26 cellular contexts compared by ENCODE assay signal in the genomic region with DNA sequence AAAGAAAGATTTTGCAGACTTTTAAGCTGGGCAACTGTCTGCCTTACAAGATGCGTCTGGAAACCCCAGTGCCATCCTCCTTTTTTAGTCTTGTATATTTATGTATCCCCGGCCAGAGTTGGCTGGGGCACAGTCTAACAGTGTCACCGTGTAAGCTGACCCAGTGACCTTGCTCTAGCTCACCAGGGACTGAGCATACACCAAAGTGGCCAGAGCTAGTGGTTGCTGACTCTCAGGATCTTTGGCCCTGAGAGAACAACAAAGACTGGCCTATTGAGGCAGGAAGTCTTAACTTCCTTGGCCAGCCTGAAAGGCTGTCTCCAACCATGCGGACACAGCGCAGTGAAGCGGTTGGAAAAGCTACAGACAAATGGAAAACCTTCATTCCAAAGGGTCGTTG.
DNase-seq lines count a peak whose midpoint lies in the region; ATAC-seq and TF ChIP-seq lines count a peak whose summit lies in the region.
"Had no signal": no experiment of that assay in that cellular context is flagged by ENCODE, and none has a peak within 500 bp of the region (broad histone marks: within the 10 kb centered on the region; RNA-seq: fewer than 3 reads in every experiment).

No MANE protein-coding gene starts in this region.

- H3K27ac ChIP-seq in adrenal gland, result peak overlapping the region in 1 of 5 donors; percentile 20
- H3K27ac ChIP-seq: BLaER1, parathyroid adenoma, transverse colon had no signal

- no peak for TF ChIP-seq CTCF in adrenal gland (IDR thresholded peaks at IDR 0.05)

- no peak for ATAC-seq in natural killer cell treated with Interleukin-12 subunit alpha and Interleukin-12 subunit beta and Interleukin-15 and Interleukin-18, amount 100 ng/mL, for 72 hours
- ATAC-seq: activated CD8-positive, alpha-beta T cell treated with anti-CD3 and anti-CD28 coated beads for 36 hours; GM12878; stimulated activated effector memory CD8-positive, alpha-beta T cell treated with anti-CD3 and anti-CD28 coated beads, Interleukin-12 subunit alpha, Interleukin-12 subunit beta, amount 100 ng/mL, for 72 hours had no signal

- TF ChIP-seq POLR2A in adrenal gland (IDR thresholded peaks at IDR 0.05), result no peak

- H3K36me3 Mint-ChIP-seq in natural killer cell treated with Interleukin-12 subunit alpha and Interleukin-12 subunit beta and Interleukin-15 and Interleukin-18, amount 100 ng/mL, for 72 hours, result no peaks in the 10 kb centered on the region
- H3K36me3 Mint-ChIP-seq: stimulated activated effector memory CD8-positive, alpha-beta T cell treated with anti-CD3 and anti-CD28 coated beads, Interleukin-12 subunit alpha, Interleukin-12 subunit beta, amount 100 ng/mL, for 72 hours had no signal

- intact Hi-C loops in adrenal gland (cut with DNase I), result no loop called here

- H3K9me3 Mint-ChIP-seq in natural killer cell treated with Interleukin-12 subunit alpha and Interleukin-12 subunit beta and Interleukin-15 and Interleukin-18, amount 100 ng/mL, for 72 hours, result no peaks in the 10 kb centered on the region
- H3K9me3 Mint-ChIP-seq: activated naive CD4-positive, alpha-beta T cell treated with anti-CD3 and anti-CD28 coated beads for 36 hours; H9; stimulated activated effector memory CD8-positive, alpha-beta T cell treated with anti-CD3 and anti-CD28 coated beads, Interleukin-12 subunit alpha, Interleukin-12 subunit beta, amount 100 ng/mL, for 72 hours; T-helper 2 cell treated with Interferon-gamma antibody and Interleukin-4, amounts not matched to agents 5 μg/mL and 100 μg/mL, for 36 hours had no signal

- peaks cover 0 to 4% of the 10 kb centered on the region in 2 donors for H3K4me1 ChIP-seq in adrenal gland (replicated peaks in 1 of 2)
- H3K4me1 ChIP-seq: BLaER1, parathyroid adenoma had no signal

- H3K4me3 ChIP-seq in adrenal gland, result no peak overlapping the region
- H3K4me3 ChIP-seq: BLaER1, GM12878, transverse colon had no signal

- H3K4me3 Mint-ChIP-seq in natural killer cell treated with Interleukin-12 subunit alpha and Interleukin-12 subunit beta and Interleukin-15 and Interleukin-18, amount 100 ng/mL, for 72 hours, result no peak overlapping the region
- H3K4me3 Mint-ChIP-seq: activated CD8-positive, alpha-beta T cell treated with anti-CD3 and anti-CD28 coated beads for 36 hours; activated naive CD4-positive, alpha-beta T cell treated with anti-CD3 and anti-CD28 coated beads for 36 hours; H9; stimulated activated effector memory CD8-positive, alpha-beta T cell treated with anti-CD3 and anti-CD28 coated beads, Interleukin-12 subunit alpha, Interleukin-12 subunit beta, amount 100 ng/mL, for 72 hours; T-helper 2 cell treated with Interferon-gamma antibody and Interleukin-4, amounts not matched to agents 5 μg/mL and 100 μg/mL, for 36 hours had no signal

- DNase-seq in HuH-7.5 (ENCODE audit: low spot score), result peak; percentile 25
- peak in 5 of 7 donors; percentile 8 to 52 (median 16) for DNase-seq in adrenal gland
- peak; percentile 44 for DNase-seq in left kidney (ENCODE audit: low read depth, low spot score)
- DNase-seq in pons (ENCODE audit: low spot score), result peak; percentile 8
- DNase-seq in SKM-1 treated with dmso at 0.1 percent for 144 hours (lab: John Stamatoyannopoulos, UW; ENCODE audit: unreplicated experiment), result no peak
- DNase-seq in stimulated activated naive CD4-positive, alpha-beta T cell (lab: John Stamatoyannopoulos, UW), result no peak
- DNase-seq in natural killer cell treated with Interleukin-12 subunit alpha and Interleukin-12 subunit beta and Interleukin-15 and Interleukin-18, amount 100 ng/mL, for 72 hours (ENCODE audit: low spot score), result no peak
- DNase-seq: activated CD8-positive, alpha-beta memory T cell treated with anti-CD3 and anti-CD28 coated beads, Interleukin-2, amount 50 U/mL, for 48 hours; activated CD8-positive, alpha-beta T cell treated with anti-CD3 and anti-CD28 coated beads for 36 hours; activated naive CD4-positive, alpha-beta T cell treated with anti-CD3 and anti-CD28 coated beads for 36 hours; cerebellar nuclear complex; dermis blood vessel endothelial cell; DMS153; H9; IMR-90; mammary epithelial cell; NCI-H187; NCI-H510A; NK-92 treated with Interleukin-12 subunit alpha and Interleukin-12 subunit beta, amount 100 ng/mL, for 24 hours; stimulated activated CD4-positive, alpha-beta T cell treated with anti-CD3 and anti-CD28 coated beads, Interleukin-15, amount 100 ng/mL, for 24 hours; transverse colon had no signal

- no peaks in the 10 kb centered on the region for H3K9me3 ChIP-seq in adrenal gland (replicated peaks in 1 of 3)
- H3K9me3 ChIP-seq: BLaER1, transverse colon had no signal

- H3K27ac Mint-ChIP-seq in natural killer cell treated with Interleukin-12 subunit alpha and Interleukin-12 subunit beta and Interleukin-15 and Interleukin-18, amount 100 ng/mL, for 72 hours, result no peak overlapping the region
- H3K27ac Mint-ChIP-seq: activated CD8-positive, alpha-beta T cell treated with anti-CD3 and anti-CD28 coated beads for 36 hours; activated naive CD4-positive, alpha-beta T cell treated with anti-CD3 and anti-CD28 coated beads for 36 hours; H9; stimulated activated effector memory CD8-positive, alpha-beta T cell treated with anti-CD3 and anti-CD28 coated beads, Interleukin-12 subunit alpha, Interleukin-12 subunit beta, amount 100 ng/mL, for 72 hours; T-helper 2 cell treated with Interferon-gamma antibody and Interleukin-4, amounts not matched to agents 5 μg/mL and 100 μg/mL, for 36 hours had no signal

- peaks cover 5 to 6% of the 10 kb centered on the region in 2 donors for H3K27me3 Mint-ChIP-seq in natural killer cell treated with Interleukin-12 subunit alpha and Interleukin-12 subunit beta and Interleukin-15 and Interleukin-18, amount 100 ng/mL, for 72 hours
- H3K27me3 Mint-ChIP-seq: activated CD8-positive, alpha-beta T cell treated with anti-CD3 and anti-CD28 coated beads for 36 hours had no signal

- 60 to 70% (median 62%) methylated on average over 7 of the region's 7 CpGs for WGBS in adrenal gland, 4 donors

- no peaks in the 10 kb centered on the region for H3K36me3 ChIP-seq in adrenal gland (replicated peaks in 1 of 2)
- H3K36me3 ChIP-seq: BLaER1, transverse colon had no signal

- peaks cover 0 to 3% of the 10 kb centered on the region in 2 donors for H3K4me1 Mint-ChIP-seq in natural killer cell treated with Interleukin-12 subunit alpha and Interleukin-12 subunit beta and Interleukin-15 and Interleukin-18, amount 100 ng/mL, for 72 hours (ENCODE audit: low read depth in 2 of 2)
- H3K4me1 Mint-ChIP-seq: H9; stimulated activated effector memory CD8-positive, alpha-beta T cell treated with anti-CD3 and anti-CD28 coated beads, Interleukin-12 subunit alpha, Interleukin-12 subunit beta, amount 100 ng/mL, for 72 hours had no signal

- H3K27me3 ChIP-seq in adrenal gland, result no peaks in the 10 kb centered on the region
- H3K27me3 ChIP-seq: BLaER1, transverse colon had no signal

Comparison
In these comparisons a context has a peak if more than half of its experiments do, and no peak if none do; other contexts are left out.
1. DNase-seq: peak in HuH-7.5 (single experiment), adrenal gland (5 of 7), left kidney (single experiment) and pons (single experiment); none in SKM-1 treated with dmso at 0.1 percent for 144 hours (single experiment), stimulated activated naive CD4-positive, alpha-beta T cell (0 of 6) and natural killer cell treated with Interleukin-12 subunit alpha and Interleukin-12 subunit beta and Interleukin-15 and Interleukin-18, amount 100 ng/mL, for 72 hours (single experiment).